Comparison of ENCODE assay signal across 8 cellular contexts in genomic region chr12:103877934-103878510, GRCh38. TPM values are rescaled to one million over a fixed set of nuclear protein-coding genes. Genes with fewer than 3 reads are reported as not detected.
A peak's percentile ranks its signal among the peaks of the same experiment; 100 is the strongest.
DNase-seq lines count a peak whose midpoint lies in the region; ATAC-seq, FAIRE-seq and TF ChIP-seq lines count a peak whose summit lies in the region.

No MANE protein-coding gene starts in this region.

- WGBS in right cardiac atrium, result 11% methylated on average over 5 of the region's 5 CpGs
- WGBS in small intestine, 3 donors, result 11 to 14% (median 12%) methylated on average over 5 of the region's 5 CpGs

- no peak overlapping the region for H3K4me2 ChIP-seq in SU-DHL-6 (ENCODE audit: low read depth, low read length, poor library complexity, severe bottlenecking)

- H3K9me3 ChIP-seq in SU-DHL-6 (ENCODE audit: insufficient read depth, low read length) (no peaks in the 10 kb centered on the region), adipocyte (ENCODE audit: control insufficient read depth, low read length) (no peaks in the 10 kb centered on the region), right cardiac atrium (ENCODE audit: control insufficient read depth, low read length) (no peaks in the 10 kb centered on the region), small intestine (ENCODE audit: control insufficient read depth, low read depth) (no peaks in the 10 kb centered on the region)

- FAIRE-seq in small intestine (lab: Jason Lieb, UNC), result no peak

- H3K27ac ChIP-seq in SU-DHL-6 (ENCODE audit: low read depth, low read length) (no peak overlapping the region), right cardiac atrium (ENCODE audit: low read length) (no peak overlapping the region), small intestine (ENCODE audit: low read depth in 1 of 2, low read length in 1 of 2) (no peak overlapping the region)

- DNase-seq in AG20443 (ENCODE audit: low spot score) (peak; percentile 83), NCI-H1092 treated with DMSO at 0.1 percent for 48 hours (lab: John Stamatoyannopoulos, UW) (peak; percentile 71), adipocyte (ENCODE audit: low read depth) (peak; percentile 86), right cardiac atrium (peak in 1 of 3 donors; percentile 23), small intestine (peak; percentile 80), middle frontal gyrus (ENCODE audit: extremely low spot score, low spot score) (no peak)

- H3K4me1 ChIP-seq in adipocyte (ENCODE audit: control insufficient read depth, insufficient read depth, low read length) (peaks cover 3% of the 10 kb centered on the region), right cardiac atrium (ENCODE audit: control insufficient read depth, insufficient read depth, low read length) (no peaks in the 10 kb centered on the region), small intestine (ENCODE audit: control insufficient read depth in 2 of 2, insufficient read depth in 1 of 2, low read depth in 1 of 2, low read length in 1 of 2) (no peaks in the 10 kb centered on the region)

- intact Hi-C loops in right cardiac atrium (cut with DNase I), result loop anchor here in 1 of 4 donors (10.0 kb wide), 1 partner anchor 253 kb away; no protein-coding TSS in a partner anchor

- no peaks in the 10 kb centered on the region for H3K79me2 ChIP-seq in SU-DHL-6 (ENCODE audit: insufficient read depth, low read length)

- no peak overlapping the region for H2AFZ ChIP-seq in SU-DHL-6 (ENCODE audit: low read depth, low read length, severe bottlenecking)

- H3K9ac ChIP-seq in SU-DHL-6 (ENCODE audit: low read length) (no peak overlapping the region), adipocyte (ENCODE audit: low read length) (no peak overlapping the region)

- peak; percentile 70 for TF ChIP-seq CTCF in SU-DHL-6 (IDR thresholded peaks at IDR 0.05; ENCODE audit: insufficient read depth, low read length, poor library complexity, severe bottlenecking)

- ATAC-seq in GM19395 (IDR thresholded peaks at IDR 0.05; ENCODE audit: unreplicated experiment) (peak; percentile 64), right cardiac atrium (peak; percentile 60 to 84)

- H3K4me3 ChIP-seq in SU-DHL-6 (ENCODE audit: insufficient read depth, low read length, poor library complexity, severe bottlenecking) (no peak overlapping the region), adipocyte (ENCODE audit: low read length) (no peak overlapping the region), right cardiac atrium (ENCODE audit: low read length) (no peak overlapping the region), small intestine (ENCODE audit: low read depth in 1 of 2, low read length in 2 of 2) (no peak overlapping the region)

- H3F3A ChIP-seq in SU-DHL-6 (ENCODE audit: insufficient read depth), result no peaks in the 10 kb centered on the region

- H3K36me3 ChIP-seq in SU-DHL-6 (ENCODE audit: low read length) (no peaks in the 10 kb centered on the region), adipocyte (ENCODE audit: control insufficient read depth, insufficient read depth, low read length, severe bottlenecking) (no peaks in the 10 kb centered on the region), small intestine (ENCODE audit: control insufficient read depth in 2 of 2, insufficient read depth in 2 of 2, low read length in 2 of 2) (no peaks in the 10 kb centered on the region)

- no peaks in the 10 kb centered on the region for H3K9me2 ChIP-seq in SU-DHL-6 (replicated peaks; ENCODE audit: insufficient read depth, low read length)

- H3K27me3 ChIP-seq in SU-DHL-6 (ENCODE audit: low read length) (no peaks in the 10 kb centered on the region), adipocyte (replicated peaks; ENCODE audit: control insufficient read depth, insufficient read depth, low read length) (no peaks in the 10 kb centered on the region), right cardiac atrium (ENCODE audit: control insufficient read depth, insufficient read depth) (no peaks in the 10 kb centered on the region), small intestine (ENCODE audit: control insufficient read depth in 2 of 2, insufficient read depth in 2 of 2, low read length in 2 of 2) (no peaks in the 10 kb centered on the region)

- no peaks in the 10 kb centered on the region for H4K20me1 ChIP-seq in SU-DHL-6 (ENCODE audit: low read depth, low read length)

RNA-seq across cellular contexts. Expression of gene NT5DC3, which starts 37.0 kb away (rescaled TPM):
- 1 to 10 TPM; 1.6 to 3.6 (median 2.4) TPM for total RNA-seq in right cardiac atrium
- 0.93 TPM for polyA plus RNA-seq in right cardiac atrium
- 1 to 10 TPM in 1 of 3 donors, under 1 TPM in 2; 0.22 to 1.3 (median 0.27) TPM for polyA plus RNA-seq in small intestine

RNA-seq across cellular contexts. Expression of gene HSP90B1, which starts 52.2 kb away (rescaled TPM):
- 100 to 1,000 TPM; 292 to 625 (median 497) TPM for total RNA-seq in right cardiac atrium
- polyA plus RNA-seq in right cardiac atrium (369 TPM), small intestine (100 to 1,000 TPM; 205 to 693 (median 207) TPM)
